In the genomic region with DNA sequence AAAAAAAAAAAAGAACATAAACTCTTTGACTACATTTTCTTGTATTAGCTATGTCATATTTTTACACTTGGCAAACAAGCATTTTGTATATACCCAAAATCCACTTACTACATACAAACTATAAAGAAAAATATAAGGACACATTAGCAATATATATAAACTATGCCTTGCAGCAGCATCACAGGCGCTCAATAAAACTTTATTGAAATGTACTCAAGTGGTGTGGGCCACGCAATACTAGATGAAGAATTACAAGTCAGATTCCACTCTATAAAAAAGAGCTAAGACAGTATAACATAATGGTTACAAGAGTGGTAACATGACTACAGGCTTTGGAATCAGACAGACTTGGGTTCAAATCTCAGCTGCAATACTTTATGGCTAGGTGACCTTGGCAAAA, we compare ENCODE assay signal across 13 cellular contexts.
"Had no signal": no experiment of that assay in that cellular context is flagged by ENCODE, and none has a peak within 500 bp of the region (broad histone marks: within the 10 kb centered on the region; RNA-seq: fewer than 3 reads in every experiment).

No MANE protein-coding gene starts in this region.

- H3K27me3 ChIP-seq: cardiac muscle cell, sigmoid colon, spleen had no signal

- H3K9me3 ChIP-seq: prostate gland, sigmoid colon, spleen had no signal

- H3K4me3 ChIP-seq: cardiac muscle cell, lung, prostate gland, sigmoid colon, spleen had no signal

- H3K9me3 Mint-ChIP-seq: activated naive CD4-positive, alpha-beta T cell treated with anti-CD3 and anti-CD28 coated beads for 36 hours; activated naive CD8-positive, alpha-beta T cell treated with anti-CD3 and anti-CD28 coated beads, Interleukin-2, amount 50 U/mL, for 24 hours; activated T-helper 17 cell treated with anti-CD3 and anti-CD28 coated beads, Interleukin-2, amount 50 U/mL, for 72 hours had no signal

- ATAC-seq: activated naive CD8-positive, alpha-beta T cell treated with anti-CD3 and anti-CD28 coated beads, Interleukin-2, amount 50 U/mL, for 24 hours; activated T-helper 17 cell treated with anti-CD3 and anti-CD28 coated beads, Interleukin-2, amount 50 U/mL, for 72 hours had no signal

- H3K36me3 ChIP-seq: cardiac muscle cell, prostate gland had no signal

- H3K27ac ChIP-seq: cardiac muscle cell, prostate gland had no signal

- H3K4me1 ChIP-seq: prostate gland had no signal

- H3K4me3 Mint-ChIP-seq: activated naive CD4-positive, alpha-beta T cell treated with anti-CD3 and anti-CD28 coated beads for 36 hours; activated naive CD8-positive, alpha-beta T cell treated with anti-CD3 and anti-CD28 coated beads, Interleukin-2, amount 50 U/mL, for 24 hours; activated T-helper 17 cell treated with anti-CD3 and anti-CD28 coated beads, Interleukin-2, amount 50 U/mL, for 72 hours had no signal

- H3K27ac Mint-ChIP-seq: activated naive CD4-positive, alpha-beta T cell treated with anti-CD3 and anti-CD28 coated beads for 36 hours; activated naive CD8-positive, alpha-beta T cell treated with anti-CD3 and anti-CD28 coated beads, Interleukin-2, amount 50 U/mL, for 24 hours had no signal

- DNase-seq: activated CD4-positive, alpha-beta T cell treated with anti-CD3 and anti-CD28 coated beads, Interleukin-2, amount 50 U/mL, for 48 hours; activated CD4-positive, CD25-positive, alpha-beta regulatory T cell treated with anti-CD3 and anti-CD28 coated beads, Interleukin-2, amount 50 U/mL, for 72 hours; activated naive CD4-positive, alpha-beta T cell treated with anti-CD3 and anti-CD28 coated beads for 36 hours; activated naive CD8-positive, alpha-beta T cell treated with anti-CD3 and anti-CD28 coated beads, Interleukin-2, amount 50 U/mL, for 24 hours; islet precursor cell; sigmoid colon; spleen; stimulated activated CD4-positive, alpha-beta T cell treated with anti-CD3 and anti-CD28 coated beads, Interleukin-1b, Interleukin-23, amount 100 ng/mL, for 48 hours; T-helper 9 cell had no signal

- H3K27me3 Mint-ChIP-seq: activated naive CD8-positive, alpha-beta T cell treated with anti-CD3 and anti-CD28 coated beads, Interleukin-2, amount 50 U/mL, for 24 hours; activated T-helper 17 cell treated with anti-CD3 and anti-CD28 coated beads, Interleukin-2, amount 50 U/mL, for 72 hours had no signal
